Comparison of ENCODE assay signal across 22 cellular contexts in the genomic region with DNA sequence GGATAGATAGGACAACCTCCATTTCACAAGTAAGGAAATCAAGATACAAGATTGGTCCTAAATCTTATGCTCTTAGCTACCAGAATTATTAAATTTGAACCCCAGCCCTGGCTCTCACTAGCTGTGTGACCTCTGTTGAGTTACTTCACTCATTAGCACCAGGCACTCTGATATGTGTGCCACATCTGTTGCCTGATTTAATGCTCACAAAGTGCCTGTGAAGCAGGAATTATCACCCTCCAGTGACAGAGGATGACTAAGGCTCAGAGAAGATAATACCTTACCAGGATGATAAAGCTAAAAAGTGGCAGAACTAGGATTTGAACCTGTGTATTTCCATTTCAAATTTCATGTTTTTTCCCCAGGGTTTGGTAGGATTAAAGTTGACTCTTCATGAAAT.
"Had no signal": no experiment of that assay in that cellular context is flagged by ENCODE, and none has a peak within 500 bp of the region (broad histone marks: within the 10 kb centered on the region; RNA-seq: fewer than 3 reads in every experiment).

No MANE protein-coding gene starts in this region.

- H3K27me3 ChIP-seq: brain microvascular endothelial cell, cardiac muscle cell had no signal

- H3K36me3 ChIP-seq: brain microvascular endothelial cell, cardiac muscle cell had no signal

- H3K4me3 ChIP-seq: cardiac muscle cell, SK-N-MC had no signal

- ATAC-seq: activated CD4-positive, alpha-beta T cell treated with anti-CD3 and anti-CD28 coated beads for 36 hours; activated T-helper 17 cell treated with anti-CD3 and anti-CD28 coated beads, Interleukin-2, amount 50 U/mL, for 72 hours; Panc1; Right ventricle myocardium inferior; T-cell had no signal

- H3K9ac ChIP-seq: KMS-11 had no signal

- H3K27ac ChIP-seq: brain microvascular endothelial cell, cardiac muscle cell, KMS-11, SK-N-MC, VCaP had no signal

- H3K4me2 ChIP-seq: KMS-11 had no signal

- DNase-seq: activated CD4-positive, alpha-beta memory T cell treated with anti-CD3 and anti-CD28 coated beads, Interleukin-2, amount 10 ng/mL, durations not matched to agents 7 days and 5 days; activated CD4-positive, alpha-beta T cell treated with anti-CD3 and anti-CD28 coated beads for 36 hours; activated CD4-positive, alpha-beta T cell treated with anti-CD3 and anti-CD28 coated beads, Interleukin-2, amount 50 U/mL, for 1 hour; activated gamma-delta T cell; activated naive CD4-positive, alpha-beta T cell treated with anti-CD3 and anti-CD28 coated beads, Interleukin-2, amount 10 ng/mL, durations not matched to agents 7 days and 5 days; activated naive CD8-positive, alpha-beta T cell treated with anti-CD3 and anti-CD28 coated beads for 36 hours; activated T-cell treated with anti-CD3 and anti-CD28 coated beads for 4 hours; activated T-cell treated with anti-CD3 and anti-CD28 coated beads, Interleukin-2, amount 50 U/mL, for 48 hours; brain microvascular endothelial cell; NCI-H226; NCI-H510A; NCI-H748 treated with DMSO at 0.1 percent for 48 hours; RPMI8226; T-cell; T-helper 2 cell had no signal
